2 cellular contexts compared by ENCODE assay signal in genomic region chr12:75708829-75709228, GRCh38.
TF ChIP-seq lines count a peak whose summit lies in the region.

No MANE protein-coding gene starts in this region.

TF ChIP-seq in HepG2, 621 proteins besides CTCF, POLR2A, EP300 and RAD21 (continued from another document and continues in another):
- TF ChIP-seq RERE (CRISPR knock-in tag; IDR thresholded peaks at IDR 0.05; ENCODE audit: low read depth) (peak; percentile 50; the same call in 1 of the 2 replicates), GTF3A (CRISPR knock-in tag; conservative IDR thresholded peaks at IDR 0.05) (no peak), NCOA2 (CRISPR knock-in tag; IDR thresholded peaks at IDR 0.05) (peak; percentile 84), ZFP1 (CRISPR knock-in tag; IDR thresholded peaks at IDR 0.05) (no peak), TCF7 (IDR thresholded peaks at IDR 0.05; ENCODE audit: low read depth) (peak; percentile 73), IKZF1 (IDR thresholded peaks at IDR 0.05) (no peak), NKX3-1 (CRISPR knock-in tag; IDR thresholded peaks at IDR 0.05) (0 out of 2 replicates have a peak, but pooled peaks have one; percentile 42), FOXA1 (IDR thresholded peaks at IDR 0.05) (peak; percentile 70), FOXA1 (CRISPR knock-in tag; IDR thresholded peaks at IDR 0.05) (peak; percentile 88), GATA4 (IDR thresholded peaks at IDR 0.05; ENCODE audit: borderline replicate concordance, low read depth) (peak; percentile 39; the same call in 1 of the 2 replicates), NR2F1 (CRISPR knock-in tag; IDR thresholded peaks at IDR 0.05) (peak; percentile 79 to 89), SIX1 (CRISPR knock-in tag; IDR thresholded peaks at IDR 0.05; ENCODE audit: borderline replicate concordance) (peak; percentile 89; the same call in 1 of the 2 replicates)
- TF ChIP-seq, protein P1, sequence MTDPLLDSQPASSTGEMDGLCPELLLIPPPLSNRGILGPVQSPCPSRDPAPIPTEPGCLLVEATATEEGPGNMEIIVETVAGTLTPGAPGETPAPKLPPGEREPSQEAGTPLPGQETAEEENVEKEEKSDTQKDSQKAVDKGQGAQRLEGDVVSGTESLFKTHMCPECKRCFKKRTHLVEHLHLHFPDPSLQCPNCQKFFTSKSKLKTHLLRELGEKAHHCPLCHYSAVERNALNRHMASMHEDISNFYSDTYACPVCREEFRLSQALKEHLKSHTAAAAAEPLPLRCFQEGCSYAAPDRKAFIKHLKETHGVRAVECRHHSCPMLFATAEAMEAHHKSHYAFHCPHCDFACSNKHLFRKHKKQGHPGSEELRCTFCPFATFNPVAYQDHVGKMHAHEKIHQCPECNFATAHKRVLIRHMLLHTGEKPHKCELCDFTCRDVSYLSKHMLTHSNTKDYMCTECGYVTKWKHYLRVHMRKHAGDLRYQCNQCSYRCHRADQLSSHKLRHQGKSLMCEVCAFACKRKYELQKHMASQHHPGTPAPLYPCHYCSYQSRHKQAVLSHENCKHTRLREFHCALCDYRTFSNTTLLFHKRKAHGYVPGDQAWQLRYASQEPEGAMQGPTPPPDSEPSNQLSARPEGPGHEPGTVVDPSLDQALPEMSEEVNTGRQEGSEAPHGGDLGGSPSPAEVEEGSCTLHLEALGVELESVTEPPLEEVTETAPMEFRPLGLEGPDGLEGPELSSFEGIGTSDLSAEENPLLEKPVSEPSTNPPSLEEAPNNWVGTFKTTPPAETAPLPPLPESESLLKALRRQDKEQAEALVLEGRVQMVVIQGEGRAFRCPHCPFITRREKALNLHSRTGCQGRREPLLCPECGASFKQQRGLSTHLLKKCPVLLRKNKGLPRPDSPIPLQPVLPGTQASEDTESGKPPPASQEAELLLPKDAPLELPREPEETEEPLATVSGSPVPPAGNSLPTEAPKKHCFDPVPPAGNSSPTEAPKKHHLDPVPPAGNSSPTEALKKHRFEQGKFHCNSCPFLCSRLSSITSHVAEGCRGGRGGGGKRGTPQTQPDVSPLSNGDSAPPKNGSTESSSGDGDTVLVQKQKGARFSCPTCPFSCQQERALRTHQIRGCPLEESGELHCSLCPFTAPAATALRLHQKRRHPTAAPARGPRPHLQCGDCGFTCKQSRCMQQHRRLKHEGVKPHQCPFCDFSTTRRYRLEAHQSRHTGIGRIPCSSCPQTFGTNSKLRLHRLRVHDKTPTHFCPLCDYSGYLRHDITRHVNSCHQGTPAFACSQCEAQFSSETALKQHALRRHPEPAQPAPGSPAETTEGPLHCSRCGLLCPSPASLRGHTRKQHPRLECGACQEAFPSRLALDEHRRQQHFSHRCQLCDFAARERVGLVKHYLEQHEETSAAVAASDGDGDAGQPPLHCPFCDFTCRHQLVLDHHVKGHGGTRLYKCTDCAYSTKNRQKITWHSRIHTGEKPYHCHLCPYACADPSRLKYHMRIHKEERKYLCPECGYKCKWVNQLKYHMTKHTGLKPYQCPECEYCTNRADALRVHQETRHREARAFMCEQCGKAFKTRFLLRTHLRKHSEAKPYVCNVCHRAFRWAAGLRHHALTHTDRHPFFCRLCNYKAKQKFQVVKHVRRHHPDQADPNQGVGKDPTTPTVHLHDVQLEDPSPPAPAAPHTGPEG (CRISPR knock-in tag; IDR thresholded peaks at IDR 0.05) = no peak
- TF ChIP-seq, protein P2, sequence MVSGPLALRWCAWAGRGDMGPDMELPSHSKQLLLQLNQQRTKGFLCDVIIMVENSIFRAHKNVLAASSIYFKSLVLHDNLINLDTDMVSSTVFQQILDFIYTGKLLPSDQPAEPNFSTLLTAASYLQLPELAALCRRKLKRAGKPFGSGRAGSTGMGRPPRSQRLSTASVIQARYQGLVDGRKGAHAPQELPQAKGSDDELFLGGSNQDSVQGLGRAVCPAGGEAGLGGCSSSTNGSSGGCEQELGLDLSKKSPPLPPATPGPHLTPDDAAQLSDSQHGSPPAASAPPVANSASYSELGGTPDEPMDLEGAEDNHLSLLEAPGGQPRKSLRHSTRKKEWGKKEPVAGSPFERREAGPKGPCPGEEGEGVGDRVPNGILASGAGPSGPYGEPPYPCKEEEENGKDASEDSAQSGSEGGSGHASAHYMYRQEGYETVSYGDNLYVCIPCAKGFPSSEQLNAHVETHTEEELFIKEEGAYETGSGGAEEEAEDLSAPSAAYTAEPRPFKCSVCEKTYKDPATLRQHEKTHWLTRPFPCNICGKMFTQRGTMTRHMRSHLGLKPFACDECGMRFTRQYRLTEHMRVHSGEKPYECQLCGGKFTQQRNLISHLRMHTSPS (CRISPR knock-in tag; IDR thresholded peaks at IDR 0.05; ENCODE audit: low read depth) = no peak

TF ChIP-seq in HCT116, 20 proteins besides CTCF, POLR2A, EP300 and RAD21 (continued from another document):
- TF ChIP-seq, protein P3, sequence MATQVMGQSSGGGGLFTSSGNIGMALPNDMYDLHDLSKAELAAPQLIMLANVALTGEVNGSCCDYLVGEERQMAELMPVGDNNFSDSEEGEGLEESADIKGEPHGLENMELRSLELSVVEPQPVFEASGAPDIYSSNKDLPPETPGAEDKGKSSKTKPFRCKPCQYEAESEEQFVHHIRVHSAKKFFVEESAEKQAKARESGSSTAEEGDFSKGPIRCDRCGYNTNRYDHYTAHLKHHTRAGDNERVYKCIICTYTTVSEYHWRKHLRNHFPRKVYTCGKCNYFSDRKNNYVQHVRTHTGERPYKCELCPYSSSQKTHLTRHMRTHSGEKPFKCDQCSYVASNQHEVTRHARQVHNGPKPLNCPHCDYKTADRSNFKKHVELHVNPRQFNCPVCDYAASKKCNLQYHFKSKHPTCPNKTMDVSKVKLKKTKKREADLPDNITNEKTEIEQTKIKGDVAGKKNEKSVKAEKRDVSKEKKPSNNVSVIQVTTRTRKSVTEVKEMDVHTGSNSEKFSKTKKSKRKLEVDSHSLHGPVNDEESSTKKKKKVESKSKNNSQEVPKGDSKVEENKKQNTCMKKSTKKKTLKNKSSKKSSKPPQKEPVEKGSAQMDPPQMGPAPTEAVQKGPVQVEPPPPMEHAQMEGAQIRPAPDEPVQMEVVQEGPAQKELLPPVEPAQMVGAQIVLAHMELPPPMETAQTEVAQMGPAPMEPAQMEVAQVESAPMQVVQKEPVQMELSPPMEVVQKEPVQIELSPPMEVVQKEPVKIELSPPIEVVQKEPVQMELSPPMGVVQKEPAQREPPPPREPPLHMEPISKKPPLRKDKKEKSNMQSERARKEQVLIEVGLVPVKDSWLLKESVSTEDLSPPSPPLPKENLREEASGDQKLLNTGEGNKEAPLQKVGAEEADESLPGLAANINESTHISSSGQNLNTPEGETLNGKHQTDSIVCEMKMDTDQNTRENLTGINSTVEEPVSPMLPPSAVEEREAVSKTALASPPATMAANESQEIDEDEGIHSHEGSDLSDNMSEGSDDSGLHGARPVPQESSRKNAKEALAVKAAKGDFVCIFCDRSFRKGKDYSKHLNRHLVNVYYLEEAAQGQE (IDR thresholded peaks at IDR 0.05; ENCODE audit: low read depth) = no peak
- TF ChIP-seq ZNF274 (IDR thresholded peaks at IDR 0.05; ENCODE audit: low read depth, low read length) (no peak), ZFX (IDR thresholded peaks at IDR 0.05) (no peak), SP1 (IDR thresholded peaks at IDR 0.05; ENCODE audit: low read depth) (no peak), SIN3A (IDR thresholded peaks at IDR 0.05; ENCODE audit: low read depth) (no peak), POLR2AphosphoS5 (IDR thresholded peaks at IDR 0.05; ENCODE audit: low read depth, low read length) (no peak), EZH2 (IDR thresholded peaks at IDR 0.05) (no peak), SRF (IDR thresholded peaks at IDR 0.05; ENCODE audit: low read depth) (no peak), JUND (IDR thresholded peaks at IDR 0.05) (no peak), ELF1 (IDR thresholded peaks at IDR 0.05; ENCODE audit: borderline replicate concordance, low read depth) (no peak), FOSL1 (IDR thresholded peaks at IDR 0.05; ENCODE audit: low read depth) (no peak), CEBPB (IDR thresholded peaks at IDR 0.05; ENCODE audit: low read depth) (no peak), EGR1 (IDR thresholded peaks at IDR 0.05; ENCODE audit: low read depth) (no peak), EZH2phosphoT487 (IDR thresholded peaks at IDR 0.05; ENCODE audit: borderline replicate concordance) (no peak)
- TF ChIP-seq, protein P4, sequence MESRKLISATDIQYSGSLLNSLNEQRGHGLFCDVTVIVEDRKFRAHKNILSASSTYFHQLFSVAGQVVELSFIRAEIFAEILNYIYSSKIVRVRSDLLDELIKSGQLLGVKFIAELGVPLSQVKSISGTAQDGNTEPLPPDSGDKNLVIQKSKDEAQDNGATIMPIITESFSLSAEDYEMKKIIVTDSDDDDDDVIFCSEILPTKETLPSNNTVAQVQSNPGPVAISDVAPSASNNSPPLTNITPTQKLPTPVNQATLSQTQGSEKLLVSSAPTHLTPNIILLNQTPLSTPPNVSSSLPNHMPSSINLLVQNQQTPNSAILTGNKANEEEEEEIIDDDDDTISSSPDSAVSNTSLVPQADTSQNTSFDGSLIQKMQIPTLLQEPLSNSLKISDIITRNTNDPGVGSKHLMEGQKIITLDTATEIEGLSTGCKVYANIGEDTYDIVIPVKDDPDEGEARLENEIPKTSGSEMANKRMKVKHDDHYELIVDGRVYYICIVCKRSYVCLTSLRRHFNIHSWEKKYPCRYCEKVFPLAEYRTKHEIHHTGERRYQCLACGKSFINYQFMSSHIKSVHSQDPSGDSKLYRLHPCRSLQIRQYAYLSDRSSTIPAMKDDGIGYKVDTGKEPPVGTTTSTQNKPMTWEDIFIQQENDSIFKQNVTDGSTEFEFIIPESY (IDR thresholded peaks at IDR 0.05; ENCODE audit: extremely low read depth, insufficient replicate concordance, low read length) = no peak
